ENCODE assay signal across 18 cellular contexts in the genomic region with DNA sequence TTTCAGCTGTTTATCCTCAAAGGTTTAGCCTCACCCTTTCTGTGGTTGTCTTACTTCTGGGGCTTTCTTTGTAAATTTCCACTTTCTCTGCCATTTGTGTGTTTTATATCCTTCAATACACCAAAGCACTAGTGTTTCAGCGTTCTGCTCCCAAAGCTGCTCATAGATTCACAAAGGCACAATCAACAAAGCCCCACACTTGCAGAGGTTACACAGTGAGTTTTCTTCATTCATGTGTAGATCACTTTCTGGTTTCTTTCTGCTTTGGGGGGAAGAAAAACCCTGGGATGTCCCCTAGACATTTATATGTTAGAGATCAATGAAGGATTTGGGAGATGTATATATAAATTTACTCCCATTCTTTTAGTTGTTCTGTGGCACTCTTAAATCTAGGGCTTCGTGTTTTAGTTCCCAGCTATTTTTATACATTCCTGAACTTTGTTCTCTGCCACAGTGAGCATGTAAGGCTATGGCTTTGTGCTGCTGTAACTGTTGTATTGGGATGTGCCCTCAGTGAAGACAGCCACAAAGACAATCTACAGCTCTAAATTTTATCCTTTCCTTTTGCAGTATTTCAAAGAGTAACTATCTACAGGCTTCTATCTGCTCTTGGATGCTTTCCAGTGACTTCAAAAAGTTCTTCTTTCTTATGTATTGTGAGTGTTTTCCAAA.
"Had no signal": no experiment of that assay in that cellular context is flagged by ENCODE, and none has a peak within 500 bp of the region (broad histone marks: within the 10 kb centered on the region; RNA-seq: fewer than 3 reads in every experiment).

No MANE protein-coding gene starts in this region.

- H3K4me3 ChIP-seq: adrenal gland, ascending aorta, right lobe of liver, skin epidermis, tibial artery had no signal

- H3K27me3 ChIP-seq: adrenal gland, ascending aorta, brain microvascular endothelial cell, right lobe of liver, tibial artery had no signal

- H3K9me3 ChIP-seq: adrenal gland, ascending aorta, right lobe of liver, tibial artery had no signal

- H3K27ac ChIP-seq: adrenal gland, ascending aorta, brain microvascular endothelial cell, right lobe of liver, skin epidermis, tibial artery had no signal

- H3K36me3 ChIP-seq: adrenal gland, ascending aorta, brain microvascular endothelial cell, right lobe of liver, tibial artery had no signal

- DNase-seq: activated CD8-positive, alpha-beta memory T cell treated with anti-CD3 and anti-CD28 coated beads for 24 hours; activated CD8-positive, alpha-beta memory T cell treated with anti-CD3 and anti-CD28 coated beads, Interleukin-2, amount 50 U/mL, for 4 hours; activated naive CD4-positive, alpha-beta T cell; activated T-cell treated with anti-CD3 and anti-CD28 coated beads, Interleukin-2, amount 50 U/mL, for 24 hours; adrenal gland; brain microvascular endothelial cell; central memory CD4-positive, alpha-beta T cell; foreskin fibroblast; islet precursor cell; left cardiac atrium; posterior cingulate gyrus; right lobe of liver; stimulated activated CD4-positive, alpha-beta T cell treated with anti-CD3 and anti-CD28 coated beads, Interleukin-2, amount 100 ng/mL, for 24 hours; stimulated activated naive CD8-positive, alpha-beta T cell treated with anti-CD3 and anti-CD28 coated beads, Interleukin-15, amount 100 ng/mL, for 72 hours; T-cell; tibial artery had no signal

- H3K4me1 ChIP-seq: adrenal gland, ascending aorta, right lobe of liver, tibial artery had no signal
